ENCODE assay signal across 8 cellular contexts in genomic region chr6:85676086-85676729, GRCh38. TPM values are rescaled to one million over a fixed set of nuclear protein-coding genes. Genes with fewer than 3 reads are reported as not detected.
DNase-seq lines count a peak whose midpoint lies in the region; ATAC-seq and TF ChIP-seq lines count a peak whose summit lies in the region.

No MANE protein-coding gene starts in this region.

- peaks cover 3% of the 10 kb centered on the region; the same call in 1 of the 2 replicates for H3K4me1 ChIP-seq in IMR-90 (ENCODE audit: control insufficient read depth, insufficient read depth, low read length)
- H3K4me1 ChIP-seq in mammary epithelial cell (ENCODE audit: insufficient read depth, low read length): peaks cover 22% of the 10 kb centered on the region
- peaks cover 47% of the 10 kb centered on the region for H3K4me1 ChIP-seq in mononuclear cell (ENCODE audit: insufficient read depth, low read length)

- H3K9me3 ChIP-seq in IMR-90 (ENCODE audit: control insufficient read depth, insufficient read depth, low read length) (no peaks in the 10 kb centered on the region), mammary epithelial cell (replicated peaks; ENCODE audit: insufficient read depth, low read length) (no peaks in the 10 kb centered on the region), mononuclear cell (ENCODE audit: low read depth, low read length) (no peaks in the 10 kb centered on the region)

- H3K4me2 ChIP-seq in IMR-90 (ENCODE audit: low read depth, low read length) (peak overlapping the region; percentile 100), mammary epithelial cell (ENCODE audit: insufficient read depth, low read depth, low read length) (peak overlapping the region; percentile 80)

- no peak overlapping the region for H3K4ac ChIP-seq in IMR-90 (ENCODE audit: low read depth, low read length)

- H2BK5ac ChIP-seq in IMR-90 (ENCODE audit: low read depth, low read length, poor library complexity, severe bottlenecking): peak overlapping the region; percentile 65

- H3K27me3 ChIP-seq in IMR-90 (ENCODE audit: control insufficient read depth, insufficient read depth, low read length) (no peaks in the 10 kb centered on the region), mammary epithelial cell (ENCODE audit: insufficient read depth, low read length) (no peaks in the 10 kb centered on the region), mononuclear cell (ENCODE audit: insufficient read depth, low read length) (no peaks in the 10 kb centered on the region)

- CTCF ChIA-PET in IMR-90 (lab: Yijun Ruan, JAX) (no interaction called here), mammary epithelial cell (lab: Charles Lee; ENCODE audit: low non-redundant PET) (no interaction called here)

- H3K36me3 ChIP-seq in IMR-90 (ENCODE audit: control insufficient read depth, insufficient read depth, low read length): peaks cover 11% of the 10 kb centered on the region
- H3K36me3 ChIP-seq in mammary epithelial cell (ENCODE audit: insufficient read depth, low read length): peaks cover 28% of the 10 kb centered on the region

- H3K4me3 ChIP-seq in IMR-90 (ENCODE audit: insufficient read depth, low read depth, low read length): peak overlapping the region; percentile 75
- H3K4me3 ChIP-seq in mammary epithelial cell (replicated peaks in 1 of 3; ENCODE audit: insufficient read depth in 1 of 3, low read depth in 2 of 3, low read length in 3 of 3): peak overlapping the region; percentile 73 to 92 (median 90)
- H3K4me3 ChIP-seq in mononuclear cell (ENCODE audit: low read length): peak overlapping the region; percentile 7

- POLR2A ChIA-PET in IMR-90 (lab: Charles Lee; ENCODE audit: unreplicated experiment): interaction anchor here (0.6 to 1.8 kb wide), 4 partner anchors 26 to 36 kb away, joined by 3 to 11 read pairs (median 4); partner anchors contain the start of gene SYNCRIP

- no peak overlapping the region; the same call in 1 of the 2 replicates for H2BK20ac ChIP-seq in IMR-90 (ENCODE audit: low read depth, low read length)

- in situ Hi-C loops in IMR-90 (cut with MboI; ENCODE audit: low sequenced_read_pairs) (loop anchor here (5.0 to 10.0 kb wide), 3 partner anchors 34 to 221 kb away; partner anchors contain the start of genes NT5E and SYNCRIP), mammary epithelial cell (cut with MboI; ENCODE audit: low sequenced_read_pairs in 2 of 2) (loop anchor here in 1 of 2 donors (5.0 kb wide), 1 partner anchor 34 kb away; the partner anchor contains the start of gene SYNCRIP)

- WGBS in IMR-90 (ENCODE audit: extremely low coverage in 2 of 2, insufficient read length in 1 of 2), 2 experiments: 0% methylated on average over 1 of the region's 6 CpGs; no CpG with 5 or more reads in 1 of the 2 experiments
- WGBS in mammary epithelial cell (ENCODE audit: low coverage, missing lambda C conversion rate): 3% methylated on average over 6 of the region's 6 CpGs

- dilution Hi-C loops in IMR-90 (cut with HindIII; ENCODE audit: low sequenced_read_pairs, unreplicated experiment) (no loop called here), mammary epithelial cell (cut with HindIII; ENCODE audit: low sequenced_read_pairs) (loop anchor here (5.0 kb wide), 2 partner anchors 34 to 79 kb away; partner anchors contain the start of gene SYNCRIP)

- H3K23ac ChIP-seq in IMR-90 (ENCODE audit: low read depth, low read length): peak overlapping the region; percentile 53

- BruUV-seq in IMR-90 (replicated peaks; lab: Mats Ljungman, UMichigan) (no TSS peak), mammary epithelial cell (replicated peaks; lab: Mats Ljungman, UMichigan) (no TSS peak)

- H2AK9ac ChIP-seq in IMR-90 (replicated peaks; ENCODE audit: low read depth, low read length, poor library complexity): peak overlapping the region; percentile 7

- H4K5ac ChIP-seq in IMR-90 (ENCODE audit: low read depth, low read length): no peak overlapping the region

- H2BK15ac ChIP-seq in IMR-90 (ENCODE audit: low read depth, low read length): no peak overlapping the region

- TF ChIP-seq CTCF in IMR-90 (conservative IDR thresholded peaks at IDR 0.05; ENCODE audit: low read depth, low read length) (no peak), mammary epithelial cell (conservative IDR thresholded peaks at IDR 0.05 in 1 of 2, IDR thresholded peaks at IDR 0.05 in 1 of 2; ENCODE audit: extremely low read depth in 1 of 2, insufficient read depth in 1 of 2, low read depth in 1 of 2, low read length in 2 of 2) (no peak)

- intact Hi-C loops in IMR-90 (cut with micrococcal nuclease): loop anchor here (5.0 to 10.0 kb wide), 5 partner anchors 51 to 1261 kb away; partner anchors contain the start of genes HTR1E, NT5E and SNX14
- intact Hi-C loops in mammary epithelial cell (cut with micrococcal nuclease): loop anchor here (5.0 to 10.0 kb wide), 3 partner anchors 51 to 319 kb away; partner anchors contain the start of gene SNX14
- intact Hi-C loops in left colon (cut with DNase I, micrococcal nuclease): loop anchor here in 1 of 2 donors (10.0 kb wide), 1 partner anchor 81 kb away; the partner anchor contains the start of gene SNX14

- 0 out of 2 replicates have a peak, but pooled peaks cover 2% of the 10 kb centered on the region for H3K9me1 ChIP-seq in IMR-90 (ENCODE audit: insufficient read depth, low read length)

- peak overlapping the region; percentile 95; the same call in 1 of the 2 replicates for H3K9ac ChIP-seq in IMR-90 (ENCODE audit: low read depth, low read length)
- H3K9ac ChIP-seq in mammary epithelial cell (ENCODE audit: insufficient read depth, low read length): peak overlapping the region; percentile 99

- H3K56ac ChIP-seq in IMR-90 (ENCODE audit: extremely low read depth, insufficient read depth, low read length): peak overlapping the region; percentile 68

- H4K20me1 ChIP-seq in IMR-90 (ENCODE audit: insufficient read depth, low read length): peaks cover 41% of the 10 kb centered on the region
- peaks cover 6% of the 10 kb centered on the region for H4K20me1 ChIP-seq in mammary epithelial cell (ENCODE audit: insufficient read depth, low read length)

- no peak for ATAC-seq in IMR-90 (ENCODE audit: low read depth)
- ATAC-seq in GM21723 (IDR thresholded peaks at IDR 0.05; ENCODE audit: unreplicated experiment): no peak
- no peak for ATAC-seq in left colon

- no peak for TF ChIP-seq POLR2A in IMR-90 (IDR thresholded peaks at IDR 0.05; ENCODE audit: low read depth, low read length)

- H3K79me1 ChIP-seq in IMR-90 (ENCODE audit: low read depth in 1 of 2, low read length in 2 of 2): peaks cover 9 to 49% of the 10 kb centered on the region in 2 experiments; a peak in 3 of 4 replicates

- H3K27ac ChIP-seq in IMR-90 (ENCODE audit: insufficient read depth, low read length) (no peak overlapping the region), mammary epithelial cell (ENCODE audit: insufficient read depth, low read depth, low read length) (peak overlapping the region; percentile 80)

- H3K18ac ChIP-seq in IMR-90 (ENCODE audit: low read depth, low read length): no peak overlapping the region; the same call in 1 of the 2 replicates

- DNase-seq in AML-193 (lab: John Stamatoyannopoulos, UW) (peak; percentile 31 to 33), IMR-90 (no peak), mammary epithelial cell (no peak), left colon (no peak), NCI-H146 treated with DMSO at 0.1 percent for 48 hours (lab: John Stamatoyannopoulos, UW; ENCODE audit: unreplicated experiment) (no peak)
- no peak for DNase-seq in activated CD8-positive, alpha-beta memory T cell treated with anti-CD3 and anti-CD28 coated beads, Interleukin-2, amount 50 U/mL, for 4 hours

- no peak for TF ChIP-seq RAD21 in IMR-90 (IDR thresholded peaks at IDR 0.05; ENCODE audit: low read length)

- H3K79me2 ChIP-seq in mammary epithelial cell (ENCODE audit: insufficient read depth, low read length): peaks cover 54% of the 10 kb centered on the region

- H4K8ac ChIP-seq in IMR-90 (ENCODE audit: low read depth in 2 of 2, low read length in 2 of 2): no peak overlapping the region

- H2BK120ac ChIP-seq in IMR-90 (ENCODE audit: low read depth, low read length): no peak overlapping the region

- H4K91ac ChIP-seq in IMR-90 (ENCODE audit: insufficient read depth, low read depth, low read length): no peak overlapping the region

- H3K14ac ChIP-seq in IMR-90 (replicated peaks; ENCODE audit: low read depth, low read length): peak overlapping the region; percentile 57

- no peak overlapping the region; the same call in 1 of the 2 replicates for H2AK5ac ChIP-seq in IMR-90 (ENCODE audit: low read depth, low read length)

- H2AFZ ChIP-seq in IMR-90 (replicated peaks; ENCODE audit: low read length, poor library complexity) (no peak overlapping the region), mammary epithelial cell (ENCODE audit: low read depth, low read length) (no peak overlapping the region)

TF ChIP-seq in IMR-90, 13 proteins besides CTCF, POLR2A, EP300 and RAD21:
- no peak for TF ChIP-seq MAZ (IDR thresholded peaks at IDR 0.05; ENCODE audit: borderline replicate concordance, low read depth, low read length)
- TF ChIP-seq RFX5 (IDR thresholded peaks at IDR 0.05; ENCODE audit: low read depth, low read length): no peak
- no peak for TF ChIP-seq NFE2L2 (IDR thresholded peaks at IDR 0.05; ENCODE audit: low read depth, low read length)
- no peak for TF ChIP-seq USF2 (IDR thresholded peaks at IDR 0.05; ENCODE audit: low read depth, low read length)
- no peak for TF ChIP-seq FOS (IDR thresholded peaks at IDR 0.05; ENCODE audit: low read depth, low read length)
- peak; percentile 42; the same call in 1 of the 2 replicates for TF ChIP-seq CEBPB (IDR thresholded peaks at IDR 0.05; ENCODE audit: low read depth, low read length)

RNA-seq across cellular contexts. Expression of gene SYNCRIP, which starts 33.5 kb away (rescaled TPM):
- 59.3 and 120 TPM in 2 replicates for total RNA-seq in IMR-90 (2012; rRNA removed)
- 35.7 and 50.1 TPM in 2 replicates for polyA plus RNA-seq in IMR-90 (2012; rRNA removed)
- polyA plus RNA-seq in IMR-90 (2012; cell fraction: cytosol; rRNA removed): 5.8 and 7.5 TPM in 2 replicates
- 4.5 and 21.9 TPM in 2 replicates for polyA plus RNA-seq in IMR-90 (2012; cell fraction: nucleus; rRNA removed; ENCODE audit: low replicate concordance)
- 100 to 1,000 TPM in 1 of 2 donors, 10 to 100 TPM in 1; 47.8 to 132 TPM for total RNA-seq in mammary epithelial cell
- polyA plus RNA-seq in mammary epithelial cell: 16.5 TPM
- 64.8 TPM for polyA minus RNA-seq in mammary epithelial cell
- total RNA-seq in mononuclear cell: 52.4 TPM
- 10 to 100 TPM; 62.2 to 76.8 TPM for total RNA-seq in left colon

Comparison
In these comparisons a context has a peak if more than half of its experiments do, and no peak if none do; other contexts are left out.
1. DNase-seq: peak in AML-193 (2 of 2); none in IMR-90 (single experiment), mammary epithelial cell (single experiment), left colon (0 of 2), NCI-H146 treated with DMSO at 0.1 percent for 48 hours (single experiment) and activated CD8-positive, alpha-beta memory T cell treated with anti-CD3 and anti-CD28 coated beads, Interleukin-2, amount 50 U/mL, for 4 hours (single experiment).
2. H3K4me3 ChIP-seq: peak in every context shown above with its lines; median percentile 90 in mammary epithelial cell; 75 in IMR-90; 7 in mononuclear cell.